17 cellular contexts compared by ENCODE assay signal in genomic region chr2:82344670-82345069, GRCh38.
DNase-seq lines count a peak whose midpoint lies in the region; TF ChIP-seq lines count a peak whose summit lies in the region.
"Had no signal": no experiment of that assay in that cellular context is flagged by ENCODE, and none has a peak within 500 bp of the region (broad histone marks: within the 10 kb centered on the region; RNA-seq: fewer than 3 reads in every experiment).

No MANE protein-coding gene starts in this region.

- no peak overlapping the region for H2AK5ac ChIP-seq in H9 (ENCODE audit: insufficient read length, low read length)

- H3K9ac ChIP-seq in H9 (ENCODE audit: extremely low read depth, insufficient read length, low read length): no peak overlapping the region

- no peaks in the 10 kb centered on the region for H3K9me3 ChIP-seq in H9 (ENCODE audit: control insufficient read depth, low read depth, low read length)
- H3K9me3 ChIP-seq: psoas muscle had no signal

- no peaks in the 10 kb centered on the region for H3K27me3 Mint-ChIP-seq in H9 (ENCODE audit: low read depth)

- H3T11ph ChIP-seq in H9 (ENCODE audit: low read length): no peak overlapping the region

- no peak overlapping the region for H3K4ac ChIP-seq in H9 (ENCODE audit: low read depth, low read length)

- no peak overlapping the region for H2BK12ac ChIP-seq in H9 (ENCODE audit: insufficient read length, low read depth, low read length)

- no peak overlapping the region for H3K27ac Mint-ChIP-seq in H9

- no peak overlapping the region for H3K4me2 ChIP-seq in H9 (ENCODE audit: insufficient read depth, insufficient read length, low read length)

- in situ Hi-C loops in ACHN (cut with HindIII; ENCODE audit: low pct_ligation_motif_present, low pct_unique_long_range_greater_than_20kb, low sequenced_read_pairs): no loop called here

- no peak overlapping the region for H4K5ac ChIP-seq in H9 (ENCODE audit: insufficient read length, low read depth, low read length)

- H2BK5ac ChIP-seq in H9 (ENCODE audit: insufficient read length, low read length): no peak overlapping the region

- H4K8ac ChIP-seq in H9 (replicated peaks; ENCODE audit: insufficient read length, low read depth, low read length): no peak overlapping the region

- no peak overlapping the region for H3K23ac ChIP-seq in H9 (ENCODE audit: insufficient read length, low read depth, low read length)

- WGBS in H9 (ENCODE audit: extremely low coverage, insufficient read length, low lambda C conversion rate): no CpG with 5 or more reads among the region's 3 CpGs

- H3K18ac ChIP-seq in H9 (ENCODE audit: insufficient read length, low read depth, low read length): no peak overlapping the region

- H4K20me1 ChIP-seq in H9 (ENCODE audit: control insufficient read depth, insufficient read depth, insufficient read length): no peaks in the 10 kb centered on the region

- H3K79me1 ChIP-seq in H9 (ENCODE audit: insufficient read depth, low read depth, low read length, poor library complexity, severe bottlenecking): no peaks in the 10 kb centered on the region

- H4K91ac ChIP-seq in H9 (ENCODE audit: insufficient read length, low read depth, low read length): no peak overlapping the region

- H3K23me2 ChIP-seq in H9 (ENCODE audit: insufficient read length, low read depth, low read length, poor library complexity, severe bottlenecking): no peaks in the 10 kb centered on the region

- H3K4me1 Mint-ChIP-seq in H9: peaks cover 0 to 2% of the 10 kb centered on the region in 2 experiments; a peak in 1 of 4 replicates

- no peak overlapping the region for H3K4me3 Mint-ChIP-seq in H9

- no peak overlapping the region for H3K14ac ChIP-seq in H9 (ENCODE audit: insufficient read depth, low read length)

- no peaks in the 10 kb centered on the region for H3K36me3 Mint-ChIP-seq in H9 (ENCODE audit: insufficient read depth in 1 of 3, low read depth in 3 of 3)

- no peaks in the 10 kb centered on the region for H3K79me2 ChIP-seq in H9 (ENCODE audit: insufficient read depth, low read length)

- DNase-seq in ACHN (peak; percentile 23), H9 (peak; percentile 30), RPMI7951 (ENCODE audit: low read depth) (peak; percentile 0), glomerular visceral epithelial cell (ENCODE audit: extremely low spot score) (peak; percentile 13), inferior parietal cortex (ENCODE audit: extremely low spot score) (no peak), putamen (ENCODE audit: low spot score) (no peak), AG08396 (ENCODE audit: low spot score) (no peak)
- no peak for DNase-seq in activated CD4-positive, CD25-positive, alpha-beta regulatory T cell treated with anti-CD3 and anti-CD28 coated beads, Interleukin-2, amount 50 U/mL, for 72 hours
- DNase-seq: activated gamma-delta T cell treated with Interleukin-2 at 50 U/mL for 16 hours; effector CD8-positive, alpha-beta T cell; foreskin fibroblast; Kasumi-1; NCI-H187; psoas muscle; stimulated activated CD4-positive, alpha-beta T cell treated with anti-CD3 and anti-CD28 coated beads, Interleukin-15, amount 100 ng/mL, for 24 hours; substantia nigra; WERI-Rb-1 had no signal

- no peaks in the 10 kb centered on the region for H3K27me3 ChIP-seq in H9 (ENCODE audit: insufficient read depth, low read length)

- H2BK20ac ChIP-seq in H9 (ENCODE audit: low read depth, low read length, poor library complexity, severe bottlenecking): no peak overlapping the region

- H3K56ac ChIP-seq in H9 (ENCODE audit: insufficient read length, low read depth, low read length): no peak overlapping the region

- TF ChIP-seq CTCF in H9 (conservative IDR thresholded peaks at IDR 0.05): peak; percentile 72

- no peaks in the 10 kb centered on the region for H3K9me3 Mint-ChIP-seq in H9

- H3K27ac ChIP-seq in H9 (ENCODE audit: insufficient read length, low read depth, low read length): no peak overlapping the region
- H3K27ac ChIP-seq: psoas muscle, WERI-Rb-1 had no signal

- no peak overlapping the region for H2BK15ac ChIP-seq in H9 (ENCODE audit: low read depth, low read length)

- H2BK120ac ChIP-seq in H9 (ENCODE audit: low read depth, low read length, poor library complexity, severe bottlenecking): no peak overlapping the region

- H3K4me1 ChIP-seq in H9 (ENCODE audit: insufficient read depth, low read length): no peaks in the 10 kb centered on the region
- H3K4me1 ChIP-seq: psoas muscle had no signal

- H2AFZ ChIP-seq in H9 (ENCODE audit: low read length): no peak overlapping the region

Comparison
In these comparisons a context has a peak if more than half of its experiments do, and no peak if none do; other contexts are left out.
1. DNase-seq: peak in ACHN (single experiment), H9 (single experiment), RPMI7951 (single experiment) and glomerular visceral epithelial cell (single experiment); none in inferior parietal cortex (single experiment), activated CD4-positive, CD25-positive, alpha-beta regulatory T cell treated with anti-CD3 and anti-CD28 coated beads, Interleukin-2, amount 50 U/mL, for 72 hours (single experiment), putamen (single experiment) and AG08396 (single experiment).